Comparison of ENCODE assay signal across 1 cellular context in genomic region chr18:23763343-23763742, GRCh38.
TF ChIP-seq lines count a peak whose summit lies in the region.

No MANE protein-coding gene starts in this region.

TF ChIP-seq in neural cell, 6 proteins besides CTCF, POLR2A, EP300 and RAD21 (continued from another document):
- TF ChIP-seq, protein P1, sequence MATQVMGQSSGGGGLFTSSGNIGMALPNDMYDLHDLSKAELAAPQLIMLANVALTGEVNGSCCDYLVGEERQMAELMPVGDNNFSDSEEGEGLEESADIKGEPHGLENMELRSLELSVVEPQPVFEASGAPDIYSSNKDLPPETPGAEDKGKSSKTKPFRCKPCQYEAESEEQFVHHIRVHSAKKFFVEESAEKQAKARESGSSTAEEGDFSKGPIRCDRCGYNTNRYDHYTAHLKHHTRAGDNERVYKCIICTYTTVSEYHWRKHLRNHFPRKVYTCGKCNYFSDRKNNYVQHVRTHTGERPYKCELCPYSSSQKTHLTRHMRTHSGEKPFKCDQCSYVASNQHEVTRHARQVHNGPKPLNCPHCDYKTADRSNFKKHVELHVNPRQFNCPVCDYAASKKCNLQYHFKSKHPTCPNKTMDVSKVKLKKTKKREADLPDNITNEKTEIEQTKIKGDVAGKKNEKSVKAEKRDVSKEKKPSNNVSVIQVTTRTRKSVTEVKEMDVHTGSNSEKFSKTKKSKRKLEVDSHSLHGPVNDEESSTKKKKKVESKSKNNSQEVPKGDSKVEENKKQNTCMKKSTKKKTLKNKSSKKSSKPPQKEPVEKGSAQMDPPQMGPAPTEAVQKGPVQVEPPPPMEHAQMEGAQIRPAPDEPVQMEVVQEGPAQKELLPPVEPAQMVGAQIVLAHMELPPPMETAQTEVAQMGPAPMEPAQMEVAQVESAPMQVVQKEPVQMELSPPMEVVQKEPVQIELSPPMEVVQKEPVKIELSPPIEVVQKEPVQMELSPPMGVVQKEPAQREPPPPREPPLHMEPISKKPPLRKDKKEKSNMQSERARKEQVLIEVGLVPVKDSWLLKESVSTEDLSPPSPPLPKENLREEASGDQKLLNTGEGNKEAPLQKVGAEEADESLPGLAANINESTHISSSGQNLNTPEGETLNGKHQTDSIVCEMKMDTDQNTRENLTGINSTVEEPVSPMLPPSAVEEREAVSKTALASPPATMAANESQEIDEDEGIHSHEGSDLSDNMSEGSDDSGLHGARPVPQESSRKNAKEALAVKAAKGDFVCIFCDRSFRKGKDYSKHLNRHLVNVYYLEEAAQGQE (IDR thresholded peaks at IDR 0.05; ENCODE audit: borderline replicate concordance): no peak
- no peak for TF ChIP-seq SMC3 (conservative IDR thresholded peaks at IDR 0.05; ENCODE audit: poor library complexity)
